ENCODE assay signal across 32 cellular contexts in the genomic region with DNA sequence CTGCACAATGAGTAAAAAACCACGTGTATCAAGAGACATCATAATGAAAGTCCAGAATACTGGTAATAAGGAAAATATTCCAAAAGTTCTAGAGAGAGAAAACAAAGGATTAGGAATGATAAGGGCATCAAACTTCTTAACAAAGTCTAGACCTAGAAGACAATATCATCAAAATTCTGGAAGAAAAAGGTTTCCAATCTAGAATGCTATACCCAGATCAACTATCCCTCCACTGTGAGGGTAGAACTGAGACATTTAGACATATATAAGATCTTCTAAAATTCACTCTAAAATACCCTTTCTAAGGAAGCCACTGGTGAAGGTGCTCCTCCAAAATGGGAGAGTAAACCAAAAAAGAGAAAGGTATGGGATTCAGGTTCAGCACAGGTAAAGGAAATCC. TPM values are rescaled to one million over a fixed set of nuclear protein-coding genes. Genes with fewer than 3 reads are reported as not detected.
A peak's percentile ranks its signal among the peaks of the same experiment; 100 is the strongest.
DNase-seq lines count a peak whose midpoint lies in the region; ATAC-seq, FAIRE-seq and TF ChIP-seq lines count a peak whose summit lies in the region.
"Had no signal": no experiment of that assay in that cellular context is flagged by ENCODE, and none has a peak within 500 bp of the region (broad histone marks: within the 10 kb centered on the region; RNA-seq: fewer than 3 reads in every experiment).

No MANE protein-coding gene starts in this region.

- no peak overlapping the region for H3K27ac Mint-ChIP-seq in activated CD8-positive, alpha-beta T cell treated with anti-CD3 and anti-CD28 coated beads, Interleukin-2, amount 10 ng/mL, durations not matched to agents 7 days and 5 days
- no peak overlapping the region for H3K27ac Mint-ChIP-seq in activated CD8-positive, alpha-beta T cell treated with anti-CD3 and anti-CD28 coated beads for 36 hours
- peak overlapping the region; percentile 12 for H3K27ac Mint-ChIP-seq in CD8-positive, alpha-beta T cell
- no peak overlapping the region for H3K27ac Mint-ChIP-seq in activated T-helper 2 cell treated with anti-CD3 and anti-CD28 coated beads, Interferon-gamma antibody, Interleukin-2, Interleukin-4, amounts not matched to agents 10 μg/mL and 5 μg/mL and 100 μg/mL, durations not matched to agents 14 hours and 24 hours and 36 hours
- H3K27ac Mint-ChIP-seq in natural killer cell = peak overlapping the region; percentile 29 to 37
- no peak overlapping the region for H3K27ac Mint-ChIP-seq in Calu3 (ENCODE audit: unreplicated experiment)
- H3K27ac Mint-ChIP-seq: activated naive CD4-positive, alpha-beta T cell treated with anti-CD3 and anti-CD28 coated beads for 36 hours had no signal

- H3K27me3 ChIP-seq in CD8-positive, alpha-beta T cell (ENCODE audit: insufficient read depth, low read length) = no peaks in the 10 kb centered on the region
- H3K27me3 ChIP-seq: ascending aorta, cardiac muscle cell, tibial artery had no signal

- no TSS peak for BruUV-seq in Calu3 (replicated peaks; lab: Mats Ljungman, UMichigan)

- H3K36me3 ChIP-seq in CD8-positive, alpha-beta T cell (ENCODE audit: insufficient read depth, low read length) = no peaks in the 10 kb centered on the region
- H3K36me3 ChIP-seq: cardiac muscle cell had no signal

- H3K4me3 ChIP-seq in CD8-positive, alpha-beta T cell (ENCODE audit: low read depth, low read length) = no peak overlapping the region
- H3K4me3 ChIP-seq: ascending aorta, cardiac muscle cell, coronary artery, SK-N-MC, tibial artery had no signal

- H3K27me3 Mint-ChIP-seq in activated CD8-positive, alpha-beta T cell treated with anti-CD3 and anti-CD28 coated beads, Interleukin-2, amount 10 ng/mL, durations not matched to agents 7 days and 5 days (ENCODE audit: low read depth) = no peaks in the 10 kb centered on the region
- H3K27me3 Mint-ChIP-seq in activated CD8-positive, alpha-beta T cell treated with anti-CD3 and anti-CD28 coated beads for 36 hours = no peaks in the 10 kb centered on the region
- H3K27me3 Mint-ChIP-seq in CD8-positive, alpha-beta T cell (ENCODE audit: low read depth) = no peaks in the 10 kb centered on the region
- no peaks in the 10 kb centered on the region for H3K27me3 Mint-ChIP-seq in activated T-helper 2 cell treated with anti-CD3 and anti-CD28 coated beads, Interferon-gamma antibody, Interleukin-2, Interleukin-4, amounts not matched to agents 10 μg/mL and 5 μg/mL and 100 μg/mL, durations not matched to agents 14 hours and 24 hours and 36 hours (ENCODE audit: low read depth)
- H3K27me3 Mint-ChIP-seq in natural killer cell (ENCODE audit: low read depth in 2 of 2) = no peaks in the 10 kb centered on the region
- no peaks in the 10 kb centered on the region for H3K27me3 Mint-ChIP-seq in Calu3 (ENCODE audit: unreplicated experiment)
- H3K27me3 Mint-ChIP-seq: activated T-cell treated with anti-CD3 and anti-CD28 coated beads, Interleukin-2, amount 50 U/mL, for 24 hours had no signal

- peaks cover 58% of the 10 kb centered on the region for H3K4me1 Mint-ChIP-seq in activated CD8-positive, alpha-beta T cell treated with anti-CD3 and anti-CD28 coated beads, Interleukin-2, amount 10 ng/mL, durations not matched to agents 7 days and 5 days (ENCODE audit: low read depth)
- peaks cover 34% of the 10 kb centered on the region for H3K4me1 Mint-ChIP-seq in activated CD8-positive, alpha-beta T cell treated with anti-CD3 and anti-CD28 coated beads for 36 hours (ENCODE audit: low read depth)
- H3K4me1 Mint-ChIP-seq in CD8-positive, alpha-beta T cell (ENCODE audit: low read depth) = peaks cover 54% of the 10 kb centered on the region
- peaks cover 32% of the 10 kb centered on the region for H3K4me1 Mint-ChIP-seq in activated T-helper 2 cell treated with anti-CD3 and anti-CD28 coated beads, Interferon-gamma antibody, Interleukin-2, Interleukin-4, amounts not matched to agents 10 μg/mL and 5 μg/mL and 100 μg/mL, durations not matched to agents 14 hours and 24 hours and 36 hours (ENCODE audit: low read depth)
- H3K4me1 Mint-ChIP-seq in natural killer cell (peaks cover 53 to 60% of the 10 kb centered on the region in 2 donors), Calu3 (ENCODE audit: low read depth, unreplicated experiment) (peaks cover 17% of the 10 kb centered on the region)

- intact Hi-C loops in activated CD8-positive, alpha-beta T cell treated with anti-CD3 and anti-CD28 coated beads for 36 hours (cut with micrococcal nuclease) = loop anchor here (10.0 kb wide), 1 partner anchor 161 kb away; the partner anchor contains the start of genes C12orf57 and RNU7-1
- intact Hi-C loops in CD8-positive, alpha-beta T cell (cut with DNase I, micrococcal nuclease) = loop anchor here (5.0 kb wide), 3 partner anchors 89 to 444 kb away; partner anchors contain the start of genes EMG1 (in 2 of the 2), PHB2 (in 2 of the 2), ING4 (in 1 of the 2) and LPCAT3 (in 1 of the 2)
- intact Hi-C loops in activated T-helper 2 cell treated with anti-CD3 and anti-CD28 coated beads, Interferon-gamma antibody, Interleukin-2, Interleukin-4, amounts not matched to agents 10 μg/mL and 5 μg/mL and 100 μg/mL, durations not matched to agents 14 hours and 24 hours and 36 hours (cut with micrococcal nuclease) = loop anchor here (5.0 kb wide), 1 partner anchor 164 kb away; the partner anchor contains the start of genes C12orf57 and RNU7-1
- intact Hi-C loops in natural killer cell (cut with micrococcal nuclease) (loop anchor here (5.0 kb wide), 1 partner anchor 89 kb away; the partner anchor contains the start of gene LPCAT3), Calu3 (cut with micrococcal nuclease; ENCODE audit: unreplicated experiment) (no loop called here)

- peaks cover 52% of the 10 kb centered on the region for H3K36me3 Mint-ChIP-seq in activated CD8-positive, alpha-beta T cell treated with anti-CD3 and anti-CD28 coated beads, Interleukin-2, amount 10 ng/mL, durations not matched to agents 7 days and 5 days (ENCODE audit: low read depth)
- H3K36me3 Mint-ChIP-seq in activated CD8-positive, alpha-beta T cell treated with anti-CD3 and anti-CD28 coated beads for 36 hours (ENCODE audit: low read depth) = peaks cover 27% of the 10 kb centered on the region
- peaks cover 35% of the 10 kb centered on the region for H3K36me3 Mint-ChIP-seq in CD8-positive, alpha-beta T cell
- H3K36me3 Mint-ChIP-seq in activated T-helper 2 cell treated with anti-CD3 and anti-CD28 coated beads, Interferon-gamma antibody, Interleukin-2, Interleukin-4, amounts not matched to agents 10 μg/mL and 5 μg/mL and 100 μg/mL, durations not matched to agents 14 hours and 24 hours and 36 hours (ENCODE audit: low read depth) = peaks cover 51% of the 10 kb centered on the region
- H3K36me3 Mint-ChIP-seq in natural killer cell (peaks cover 13% of the 10 kb centered on the region), Calu3 (ENCODE audit: insufficient read depth, unreplicated experiment) (peaks cover 29% of the 10 kb centered on the region)

- no peak overlapping the region for H3K27ac ChIP-seq in CD8-positive, alpha-beta T cell (ENCODE audit: low read depth, low read length)
- H3K27ac ChIP-seq: ascending aorta, cardiac muscle cell, coronary artery, SK-N-MC had no signal

- no peaks in the 10 kb centered on the region for H3K9me3 ChIP-seq in CD8-positive, alpha-beta T cell (ENCODE audit: low read length)
- H3K9me3 ChIP-seq: ascending aorta had no signal

- peaks cover 18% of the 10 kb centered on the region for H3K9me3 Mint-ChIP-seq in activated CD8-positive, alpha-beta T cell treated with anti-CD3 and anti-CD28 coated beads, Interleukin-2, amount 10 ng/mL, durations not matched to agents 7 days and 5 days (ENCODE audit: insufficient read depth)
- peaks cover 14% of the 10 kb centered on the region for H3K9me3 Mint-ChIP-seq in activated CD8-positive, alpha-beta T cell treated with anti-CD3 and anti-CD28 coated beads for 36 hours
- peaks cover 11% of the 10 kb centered on the region for H3K9me3 Mint-ChIP-seq in CD8-positive, alpha-beta T cell
- peaks cover 14% of the 10 kb centered on the region for H3K9me3 Mint-ChIP-seq in activated T-helper 2 cell treated with anti-CD3 and anti-CD28 coated beads, Interferon-gamma antibody, Interleukin-2, Interleukin-4, amounts not matched to agents 10 μg/mL and 5 μg/mL and 100 μg/mL, durations not matched to agents 14 hours and 24 hours and 36 hours
- H3K9me3 Mint-ChIP-seq in natural killer cell (peaks cover 2 to 5% of the 10 kb centered on the region in 2 donors), Calu3 (ENCODE audit: low read depth, unreplicated experiment) (peaks cover 8% of the 10 kb centered on the region)

- FAIRE-seq in urothelium cell line (lab: Jason Lieb, UNC) = no peak

- peaks cover 16% of the 10 kb centered on the region for H3K4me1 ChIP-seq in CD8-positive, alpha-beta T cell (ENCODE audit: insufficient read depth, low read length)

- H3K4me3 Mint-ChIP-seq in activated CD8-positive, alpha-beta T cell treated with anti-CD3 and anti-CD28 coated beads, Interleukin-2, amount 10 ng/mL, durations not matched to agents 7 days and 5 days = peak overlapping the region; percentile 41
- H3K4me3 Mint-ChIP-seq in activated CD8-positive, alpha-beta T cell treated with anti-CD3 and anti-CD28 coated beads for 36 hours = no peak overlapping the region
- H3K4me3 Mint-ChIP-seq in CD8-positive, alpha-beta T cell = no peak overlapping the region
- peak overlapping the region; percentile 26 for H3K4me3 Mint-ChIP-seq in activated T-helper 2 cell treated with anti-CD3 and anti-CD28 coated beads, Interferon-gamma antibody, Interleukin-2, Interleukin-4, amounts not matched to agents 10 μg/mL and 5 μg/mL and 100 μg/mL, durations not matched to agents 14 hours and 24 hours and 36 hours (ENCODE audit: low read depth)
- H3K4me3 Mint-ChIP-seq in natural killer cell (peak overlapping the region; percentile 67), Calu3 (ENCODE audit: low read depth, unreplicated experiment) (no peak overlapping the region)
- H3K4me3 Mint-ChIP-seq: H9 had no signal

- DNase-seq in activated CD8-positive, alpha-beta T cell treated with anti-CD3 and anti-CD28 coated beads, Interleukin-2, amount 10 ng/mL, durations not matched to agents 7 days and 5 days = no peak
- no peak for DNase-seq in activated CD8-positive, alpha-beta T cell treated with anti-CD3 and anti-CD28 coated beads for 36 hours
- no peak for DNase-seq in CD8-positive, alpha-beta T cell
- no peak for DNase-seq in activated T-helper 2 cell treated with anti-CD3 and anti-CD28 coated beads, Interferon-gamma antibody, Interleukin-2, Interleukin-4, amounts not matched to agents 10 μg/mL and 5 μg/mL and 100 μg/mL, durations not matched to agents 14 hours and 24 hours and 36 hours (ENCODE audit: low spot score)
- DNase-seq in natural killer cell = no peak
- DNase-seq in urothelium cell line (ENCODE audit: low spot score) = no peak
- DNase-seq in DMS153 (lab: John Stamatoyannopoulos, UW) = no peak
- no peak for DNase-seq in Calu3
- DNase-seq: activated CD4-positive, alpha-beta T cell treated with anti-CD3 and anti-CD28 coated beads for 4 hours; activated naive CD4-positive, alpha-beta T cell treated with anti-CD3 and anti-CD28 coated beads for 36 hours; activated T-cell treated with anti-CD3 and anti-CD28 coated beads, Interleukin-2, amount 50 U/mL, for 24 hours; AML-193; DMS53; effector memory CD4-positive, alpha-beta T cell; H9; hypothalamus; mesenchymal stem cell; NCI-H146; NCI-H226; NCI-H526 treated with DMSO at 0.1 percent for 48 hours; occipital lobe; PC-3; stimulated activated CD4-positive, alpha-beta T cell treated with anti-CD3 and anti-CD28 coated beads, Interleukin-4, amount 100 ng/mL, for 1 hour had no signal

- TF ChIP-seq CTCF in activated CD8-positive, alpha-beta T cell treated with anti-CD3 and anti-CD28 coated beads for 36 hours (IDR thresholded peaks at IDR 0.05) = no peak
- no peak for TF ChIP-seq CTCF in CD8-positive, alpha-beta T cell (IDR thresholded peaks at IDR 0.05)
- TF ChIP-seq CTCF in natural killer cell (IDR thresholded peaks at IDR 0.05) (no peak), Calu3 (IDR thresholded peaks at IDR 0.05; ENCODE audit: unreplicated experiment) (no peak)

- no peak for ATAC-seq in activated CD8-positive, alpha-beta T cell treated with anti-CD3 and anti-CD28 coated beads, Interleukin-2, amount 10 ng/mL, durations not matched to agents 7 days and 5 days
- no peak for ATAC-seq in activated CD8-positive, alpha-beta T cell treated with anti-CD3 and anti-CD28 coated beads for 36 hours
- no peak for ATAC-seq in CD8-positive, alpha-beta T cell
- ATAC-seq in natural killer cell = no peak
- ATAC-seq: PC-3 had no signal

- POLR2A ChIA-PET in activated CD8-positive, alpha-beta T cell treated with anti-CD3 and anti-CD28 coated beads, Interleukin-2, amount 10 ng/mL, durations not matched to agents 7 days and 5 days (lab: Charles Lee) = no interaction called here
- POLR2A ChIA-PET in activated CD8-positive, alpha-beta T cell treated with anti-CD3 and anti-CD28 coated beads for 36 hours (lab: Charles Lee) = interaction anchor here (0.7 to 3.8 kb wide), 2 partner anchors 127 to 162 kb away, joined by 3 to 36 read pairs; partner anchors contain the start of genes C12orf57 and RNU7-1
- POLR2A ChIA-PET in CD8-positive, alpha-beta T cell (lab: Charles Lee) = no interaction called here

- CTCF ChIA-PET in activated CD8-positive, alpha-beta T cell treated with anti-CD3 and anti-CD28 coated beads, Interleukin-2, amount 10 ng/mL, durations not matched to agents 7 days and 5 days (lab: Charles Lee) = no interaction called here
- CTCF ChIA-PET in activated CD8-positive, alpha-beta T cell treated with anti-CD3 and anti-CD28 coated beads for 36 hours (lab: Charles Lee) = no interaction called here
- CTCF ChIA-PET in CD8-positive, alpha-beta T cell (lab: Charles Lee) = interaction anchor here (1.2 to 1.3 kb wide), 2 partner anchors 13 to 234 kb away, joined by 4 to 8 read pairs; partner anchors contain the start of gene C1R
- CTCF ChIA-PET in Calu3 (lab: Charles Lee) = no interaction called here

RNA-seq across cellular contexts. Expression of gene C1RL, which starts 2.9 kb away (rescaled TPM):
- total RNA-seq in activated CD8-positive, alpha-beta T cell treated with anti-CD3 and anti-CD28 coated beads, Interleukin-2, amount 10 ng/mL, durations not matched to agents 7 days and 5 days = 10 to 100 TPM; 21.5 to 23.3 TPM
- total RNA-seq in activated CD8-positive, alpha-beta T cell treated with anti-CD3 and anti-CD28 coated beads for 36 hours = 10 to 100 TPM; 10.5 to 11.8 TPM
- total RNA-seq in CD8-positive, alpha-beta T cell = 1 to 10 TPM; 8.0 to 9.0 TPM
- total RNA-seq in activated T-helper 2 cell treated with anti-CD3 and anti-CD28 coated beads, Interferon-gamma antibody, Interleukin-2, Interleukin-4, amounts not matched to agents 10 μg/mL and 5 μg/mL and 100 μg/mL, durations not matched to agents 14 hours and 24 hours and 36 hours = 20.2 and 28.7 TPM in 2 replicates
- total RNA-seq in natural killer cell = 10 to 100 TPM; 29.1 to 35.5 (median 31.0) TPM
- 43.2 and 43.4 TPM in 2 replicates for total RNA-seq in Calu3 (2022)

RNA-seq across cellular contexts. Expression of gene C1R, which starts 13.8 kb away (rescaled TPM):
- total RNA-seq in activated CD8-positive, alpha-beta T cell treated with anti-CD3 and anti-CD28 coated beads, Interleukin-2, amount 10 ng/mL, durations not matched to agents 7 days and 5 days = 1 to 10 TPM; 3.6 to 3.7 TPM
- 1 to 10 TPM in 1 of 2 experiments, under 1 TPM in 1; 0.97 to 2.4 TPM for total RNA-seq in activated CD8-positive, alpha-beta T cell treated with anti-CD3 and anti-CD28 coated beads for 36 hours
- 1 to 10 TPM; 3.8 TPM for total RNA-seq in CD8-positive, alpha-beta T cell
- 1.5 and 2.5 TPM in 2 replicates for total RNA-seq in activated T-helper 2 cell treated with anti-CD3 and anti-CD28 coated beads, Interferon-gamma antibody, Interleukin-2, Interleukin-4, amounts not matched to agents 10 μg/mL and 5 μg/mL and 100 μg/mL, durations not matched to agents 14 hours and 24 hours and 36 hours
- total RNA-seq in natural killer cell (1 to 10 TPM; 6.4 to 7.8 (median 6.6) TPM), Calu3 (2022) (7.6 and 7.9 TPM in 2 replicates)

RNA-seq across cellular contexts. Expression of gene RBP5, which starts 22.6 kb away (rescaled TPM):
- under 1 TPM; 0.29 to 0.42 TPM for total RNA-seq in activated CD8-positive, alpha-beta T cell treated with anti-CD3 and anti-CD28 coated beads, Interleukin-2, amount 10 ng/mL, durations not matched to agents 7 days and 5 days
- total RNA-seq in activated CD8-positive, alpha-beta T cell treated with anti-CD3 and anti-CD28 coated beads for 36 hours = not detected
- not detected for total RNA-seq in CD8-positive, alpha-beta T cell
- 1.2 TPM in 1 of 2 replicates, not detected in the other for total RNA-seq in activated T-helper 2 cell treated with anti-CD3 and anti-CD28 coated beads, Interferon-gamma antibody, Interleukin-2, Interleukin-4, amounts not matched to agents 10 μg/mL and 5 μg/mL and 100 μg/mL, durations not matched to agents 14 hours and 24 hours and 36 hours
- not detected for total RNA-seq in natural killer cell
- total RNA-seq in Calu3 (2022) = 0.81 and 2.3 TPM in 2 replicates
- total RNA-seq: A673, G401, LHCN-M2, occipital lobe, PC-3, pulmonary artery endothelial cell had no signal

RNA-seq across cellular contexts. Expression of gene CLSTN3, which starts 24.1 kb away (rescaled TPM):
- total RNA-seq in activated CD8-positive, alpha-beta T cell treated with anti-CD3 and anti-CD28 coated beads, Interleukin-2, amount 10 ng/mL, durations not matched to agents 7 days and 5 days = 10 to 100 TPM; 76.8 to 83.9 TPM
- total RNA-seq in activated CD8-positive, alpha-beta T cell treated with anti-CD3 and anti-CD28 coated beads for 36 hours = 10 to 100 TPM; 29.0 to 30.8 TPM
- total RNA-seq in CD8-positive, alpha-beta T cell = 10 to 100 TPM; 23.1 to 24.0 TPM
- 57.8 and 60.7 TPM in 2 replicates for total RNA-seq in activated T-helper 2 cell treated with anti-CD3 and anti-CD28 coated beads, Interferon-gamma antibody, Interleukin-2, Interleukin-4, amounts not matched to agents 10 μg/mL and 5 μg/mL and 100 μg/mL, durations not matched to agents 14 hours and 24 hours and 36 hours
- 10 to 100 TPM; 59.7 to 95.5 (median 61.0) TPM for total RNA-seq in natural killer cell
- total RNA-seq in Calu3 (2022) = 37.5 and 48.1 TPM in 2 replicates

RNA-seq across cellular contexts. Expression of gene C1S, which starts 45.6 kb away (rescaled TPM):
- total RNA-seq in activated CD8-positive, alpha-beta T cell treated with anti-CD3 and anti-CD28 coated beads, Interleukin-2, amount 10 ng/mL, durations not matched to agents 7 days and 5 days = under 1 TPM; 0.50 to 0.90 TPM
- 1 to 10 TPM; 1.7 TPM for total RNA-seq in activated CD8-positive, alpha-beta T cell treated with anti-CD3 and anti-CD28 coated beads for 36 hours
- 1 to 10 TPM; 1.5 to 2.4 TPM for total RNA-seq in CD8-positive, alpha-beta T cell
- total RNA-seq in activated T-helper 2 cell treated with anti-CD3 and anti-CD28 coated beads, Interferon-gamma antibody, Interleukin-2, Interleukin-4, amounts not matched to agents 10 μg/mL and 5 μg/mL and 100 μg/mL, durations not matched to agents 14 hours and 24 hours and 36 hours = 2.5 and 2.6 TPM in 2 replicates
- total RNA-seq in natural killer cell = 1 to 10 TPM; 1.6 to 1.9 (median 1.9) TPM
- 7.1 and 9.7 TPM in 2 replicates for total RNA-seq in Calu3 (2022)

Comparison
In these comparisons a context has a peak if more than half of its experiments do, and no peak if none do; other contexts are left out.
1. H3K4me3 Mint-ChIP-seq: peak in activated CD8-positive, alpha-beta T cell treated with anti-CD3 and anti-CD28 coated beads, Interleukin-2, amount 10 ng/mL, durations not matched to agents 7 days and 5 days (single experiment), activated T-helper 2 cell treated with anti-CD3 and anti-CD28 coated beads, Interferon-gamma antibody, Interleukin-2, Interleukin-4, amounts not matched to agents 10 μg/mL and 5 μg/mL and 100 μg/mL, durations not matched to agents 14 hours and 24 hours and 36 hours (single experiment) and natural killer cell (single experiment); none in activated CD8-positive, alpha-beta T cell treated with anti-CD3 and anti-CD28 coated beads for 36 hours (single experiment), CD8-positive, alpha-beta T cell (single experiment) and Calu3 (single experiment).
2. H3K27ac Mint-ChIP-seq: peak in CD8-positive, alpha-beta T cell (single experiment) and natural killer cell (2 of 2); none in activated CD8-positive, alpha-beta T cell treated with anti-CD3 and anti-CD28 coated beads, Interleukin-2, amount 10 ng/mL, durations not matched to agents 7 days and 5 days (single experiment), activated CD8-positive, alpha-beta T cell treated with anti-CD3 and anti-CD28 coated beads for 36 hours (single experiment), activated T-helper 2 cell treated with anti-CD3 and anti-CD28 coated beads, Interferon-gamma antibody, Interleukin-2, Interleukin-4, amounts not matched to agents 10 μg/mL and 5 μg/mL and 100 μg/mL, durations not matched to agents 14 hours and 24 hours and 36 hours (single experiment) and Calu3 (single experiment).